3 cellular contexts compared by ENCODE assay signal in the genomic region with DNA sequence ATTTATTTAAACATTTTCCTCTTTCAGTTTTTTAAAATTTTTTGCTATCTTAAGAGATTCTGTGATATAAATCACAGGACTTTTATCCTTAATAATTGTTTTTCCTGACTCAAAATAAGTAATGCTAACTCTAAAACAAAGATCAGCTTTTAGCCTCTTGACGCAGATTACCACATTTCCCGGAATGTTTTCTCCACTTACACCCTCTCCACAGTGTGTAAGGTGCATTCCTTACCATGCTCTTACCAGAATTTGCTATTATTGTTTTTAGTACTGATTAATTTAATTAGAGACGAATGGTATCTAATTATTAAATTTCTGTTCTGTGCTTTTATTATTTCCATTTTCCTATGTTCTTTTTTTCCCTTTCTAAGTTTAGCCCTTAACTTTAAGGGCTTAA. TPM values are rescaled to one million over a fixed set of nuclear protein-coding genes. Genes with fewer than 3 reads are reported as not detected.
"Had no signal": no experiment of that assay in that cellular context is flagged by ENCODE, and none has a peak within 500 bp of the region (broad histone marks: within the 10 kb centered on the region; RNA-seq: fewer than 3 reads in every experiment).

No MANE protein-coding gene starts in this region.

- H3K4me3 ChIP-seq: GM12878 had no signal

- DNase-seq: GF-D8 had no signal

- ATAC-seq: GM12878 had no signal

RNA-seq across cellular contexts. Expression of a gene that starts 34.8 kb away (rescaled TPM):
- total RNA-seq: G401, GM12878 had no signal
